2 cellular contexts compared by ENCODE assay signal in genomic region chr14:74574706-74575105, GRCh38.
TF ChIP-seq lines count a peak whose summit lies in the region.

No MANE protein-coding gene starts in this region.

TF ChIP-seq in SK-N-SH, 30 proteins besides CTCF, POLR2A, EP300 and RAD21 (continued from another document):
- TF ChIP-seq PBX3 (IDR thresholded peaks at IDR 0.05), result no peak
- TF ChIP-seq REST (IDR thresholded peaks at IDR 0.05; ENCODE audit: low read depth, low read length), result no peak
- no peak for TF ChIP-seq FOSL2 (IDR thresholded peaks at IDR 0.05; ENCODE audit: borderline replicate concordance, low read depth)
- TF ChIP-seq TAF1 (IDR thresholded peaks at IDR 0.05; ENCODE audit: borderline replicate concordance, low read depth, low read length), result no peak
- no peak for TF ChIP-seq EZH2phosphoT487 (IDR thresholded peaks at IDR 0.05; ENCODE audit: borderline replicate concordance, low read depth)
- no peak for TF ChIP-seq USF2 (IDR thresholded peaks at IDR 0.05; ENCODE audit: borderline replicate concordance, low read depth, low read length)
- TF ChIP-seq SIN3A (IDR thresholded peaks at IDR 0.05; ENCODE audit: borderline replicate concordance, low read depth, low read length), result no peak

TF ChIP-seq in SK-N-SH treated with all-trans-retinoic acid at 6 μM for 48 hours, 23 proteins besides CTCF, POLR2A, EP300 and RAD21 (continued from another document):
- no peak for TF ChIP-seq CSRNP3 (CRISPR knock-in tag; IDR thresholded peaks at IDR 0.05)
- TF ChIP-seq, protein P1, sequence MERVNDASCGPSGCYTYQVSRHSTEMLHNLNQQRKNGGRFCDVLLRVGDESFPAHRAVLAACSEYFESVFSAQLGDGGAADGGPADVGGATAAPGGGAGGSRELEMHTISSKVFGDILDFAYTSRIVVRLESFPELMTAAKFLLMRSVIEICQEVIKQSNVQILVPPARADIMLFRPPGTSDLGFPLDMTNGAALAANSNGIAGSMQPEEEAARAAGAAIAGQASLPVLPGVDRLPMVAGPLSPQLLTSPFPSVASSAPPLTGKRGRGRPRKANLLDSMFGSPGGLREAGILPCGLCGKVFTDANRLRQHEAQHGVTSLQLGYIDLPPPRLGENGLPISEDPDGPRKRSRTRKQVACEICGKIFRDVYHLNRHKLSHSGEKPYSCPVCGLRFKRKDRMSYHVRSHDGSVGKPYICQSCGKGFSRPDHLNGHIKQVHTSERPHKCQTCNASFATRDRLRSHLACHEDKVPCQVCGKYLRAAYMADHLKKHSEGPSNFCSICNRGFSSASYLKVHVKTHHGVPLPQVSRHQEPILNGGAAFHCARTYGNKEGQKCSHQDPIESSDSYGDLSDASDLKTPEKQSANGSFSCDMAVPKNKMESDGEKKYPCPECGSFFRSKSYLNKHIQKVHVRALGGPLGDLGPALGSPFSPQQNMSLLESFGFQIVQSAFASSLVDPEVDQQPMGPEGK (CRISPR knock-in tag; IDR thresholded peaks at IDR 0.05; ENCODE audit: borderline replicate concordance), result no peak
- no peak for TF ChIP-seq ISL1 (CRISPR knock-in tag; IDR thresholded peaks at IDR 0.05)
- no peak for TF ChIP-seq ESRRG (CRISPR knock-in tag; IDR thresholded peaks at IDR 0.05)
- no peak for TF ChIP-seq TCF4 (CRISPR knock-in tag; IDR thresholded peaks at IDR 0.05; ENCODE audit: borderline replicate concordance)
- TF ChIP-seq, protein P2, sequence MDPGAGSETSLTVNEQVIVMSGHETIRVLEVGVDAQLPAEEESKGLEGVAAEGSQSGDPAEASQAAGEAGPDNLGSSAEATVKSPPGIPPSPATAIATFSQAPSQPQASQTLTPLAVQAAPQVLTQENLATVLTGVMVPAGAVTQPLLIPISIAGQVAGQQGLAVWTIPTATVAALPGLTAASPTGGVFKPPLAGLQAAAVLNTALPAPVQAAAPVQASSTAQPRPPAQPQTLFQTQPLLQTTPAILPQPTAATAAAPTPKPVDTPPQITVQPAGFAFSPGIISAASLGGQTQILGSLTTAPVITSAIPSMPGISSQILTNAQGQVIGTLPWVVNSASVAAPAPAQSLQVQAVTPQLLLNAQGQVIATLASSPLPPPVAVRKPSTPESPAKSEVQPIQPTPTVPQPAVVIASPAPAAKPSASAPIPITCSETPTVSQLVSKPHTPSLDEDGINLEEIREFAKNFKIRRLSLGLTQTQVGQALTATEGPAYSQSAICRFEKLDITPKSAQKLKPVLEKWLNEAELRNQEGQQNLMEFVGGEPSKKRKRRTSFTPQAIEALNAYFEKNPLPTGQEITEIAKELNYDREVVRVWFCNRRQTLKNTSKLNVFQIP (CRISPR knock-in tag; IDR thresholded peaks at IDR 0.05; ENCODE audit: borderline replicate concordance, low read depth), result no peak
